Comparison of ENCODE assay signal across 8 cellular contexts in the genomic region with DNA sequence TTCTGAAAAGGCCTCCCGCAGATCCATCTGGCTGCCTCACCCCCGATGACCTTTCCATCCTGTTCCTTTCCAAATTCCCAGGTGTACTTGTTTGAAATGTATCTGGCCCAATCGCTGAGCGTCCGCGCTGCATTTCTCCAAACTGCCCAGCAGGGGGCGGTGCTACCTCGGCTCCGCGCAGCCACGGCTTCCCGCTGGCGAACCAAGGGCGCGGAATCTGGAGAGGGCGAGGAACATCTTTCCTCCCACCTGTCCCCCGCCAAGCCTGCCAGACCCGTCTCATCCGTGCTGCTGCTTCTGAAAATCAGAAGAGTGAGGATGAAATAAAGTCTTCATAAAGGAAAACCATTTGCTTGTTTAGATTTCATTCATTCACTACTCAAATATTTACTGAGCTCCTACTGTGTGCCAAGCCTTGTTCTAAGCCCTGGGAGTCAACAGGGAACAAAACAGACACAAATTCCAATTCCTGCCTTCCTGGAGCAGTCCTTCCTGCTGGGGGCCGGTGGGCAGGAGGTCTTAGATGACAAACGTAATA. TPM values are rescaled to one million over a fixed set of nuclear protein-coding genes. Genes with fewer than 3 reads are reported as not detected.
DNase-seq lines count a peak whose midpoint lies in the region; ATAC-seq, FAIRE-seq and TF ChIP-seq lines count a peak whose summit lies in the region.

No MANE protein-coding gene starts in this region.

- H3K9me3 ChIP-seq in pancreas, result no peaks in the 10 kb centered on the region
- no peaks in the 10 kb centered on the region for H3K9me3 ChIP-seq in upper lobe of right lung

- H3K9me3 Mint-ChIP-seq in activated T-helper 17 cell treated with anti-CD3 and anti-CD28 coated beads, Interleukin-2, amount 50 U/mL, for 72 hours, result no peaks in the 10 kb centered on the region

- no peak overlapping the region for H3K4me3 Mint-ChIP-seq in activated T-helper 17 cell treated with anti-CD3 and anti-CD28 coated beads, Interleukin-2, amount 50 U/mL, for 72 hours

- H3K4me1 ChIP-seq in pancreas (peaks cover 0 to 3% (median 0%) of the 10 kb centered on the region in 3 donors), upper lobe of right lung (no peaks in the 10 kb centered on the region)

- H3K27me3 ChIP-seq in pancreas (no peaks in the 10 kb centered on the region), upper lobe of right lung (peaks cover 21% of the 10 kb centered on the region)

- intact Hi-C loops in pancreas (cut with DNase I) (loop anchor here in 2 of 3 donors (10.0 kb wide), 2 partner anchors 368 to 378 kb away; no protein-coding TSS in a partner anchor), upper lobe of right lung (cut with DNase I) (loop anchor here (10.0 kb wide), 1 partner anchor 358 kb away; no protein-coding TSS in a partner anchor)

- DNase-seq in C1 segment of cervical spinal cord (lab: John Stamatoyannopoulos, UW) (peak in 11 of 14 donors; percentile 1 to 86 (median 12)), HK-2 (ENCODE audit: unreplicated experiment) (peak; percentile 56), OCI-M1 (lab: John Stamatoyannopoulos, UW) (peak; percentile 62), frontal cortex (ENCODE audit: low spot score in 2 of 2) (peak; percentile 38 to 67), pancreas (peak; percentile 19 to 86 (median 54)), upper lobe of right lung (peak; percentile 74)

- peaks cover 4% of the 10 kb centered on the region for H3K4me1 Mint-ChIP-seq in activated T-helper 17 cell treated with anti-CD3 and anti-CD28 coated beads, Interleukin-2, amount 50 U/mL, for 72 hours

- no peak overlapping the region for H3K27ac Mint-ChIP-seq in activated T-helper 17 cell treated with anti-CD3 and anti-CD28 coated beads, Interleukin-2, amount 50 U/mL, for 72 hours

- FAIRE-seq in frontal cortex (lab: Jason Lieb, UNC) (no peak), pancreas (lab: Jason Lieb, UNC) (no peak)

- H3K27ac ChIP-seq in pancreas (no peak overlapping the region), upper lobe of right lung (no peak overlapping the region)

- ATAC-seq in activated T-helper 17 cell treated with anti-CD3 and anti-CD28 coated beads, Interleukin-2, amount 50 U/mL, for 72 hours (replicated peaks), result peak; percentile 47
- peak; percentile 61 to 92 (median 84) for ATAC-seq in pancreas
- peak; percentile 86 for ATAC-seq in upper lobe of right lung
- ATAC-seq in HG02642 (IDR thresholded peaks at IDR 0.05; ENCODE audit: poor library complexity, unreplicated experiment), result no peak

- no peaks in the 10 kb centered on the region for H3K36me3 Mint-ChIP-seq in activated T-helper 17 cell treated with anti-CD3 and anti-CD28 coated beads, Interleukin-2, amount 50 U/mL, for 72 hours (ENCODE audit: low read depth)

- WGBS in pancreas, 2 donors, result 4 to 5% methylated on average over 21 of the region's 21 CpGs

- H3K4me3 ChIP-seq in pancreas (no peak overlapping the region), upper lobe of right lung (no peak overlapping the region)

- H3K27me3 Mint-ChIP-seq in activated T-helper 17 cell treated with anti-CD3 and anti-CD28 coated beads, Interleukin-2, amount 50 U/mL, for 72 hours, result peaks cover 20% of the 10 kb centered on the region

- H3K36me3 ChIP-seq in pancreas, result no peaks in the 10 kb centered on the region
- no peaks in the 10 kb centered on the region for H3K36me3 ChIP-seq in upper lobe of right lung

- TF ChIP-seq CTCF in pancreas (IDR thresholded peaks at IDR 0.05), result peak; percentile 85 to 93 (median 89)
- TF ChIP-seq CTCF in upper lobe of right lung (IDR thresholded peaks at IDR 0.05), result peak; percentile 97

RNA-seq across cellular contexts. Expression of a gene that starts 16.8 kb away (rescaled TPM):
- total RNA-seq in activated T-helper 17 cell treated with anti-CD3 and anti-CD28 coated beads, Interleukin-2, amount 50 U/mL, for 72 hours, result not detected
- total RNA-seq in frontal cortex (not detected), pancreas (10 to 100 TPM in 1 of 6 donors, not detected in 5; 12.0 TPM), upper lobe of right lung (not detected)
- polyA plus RNA-seq in pancreas, result 1 to 10 TPM; 1.6 to 7.1 TPM

Comparison
In these comparisons a context has a peak if more than half of its experiments do, and no peak if none do; other contexts are left out.
1. DNase-seq: peak in every context shown above with its lines; median percentile 74 in upper lobe of right lung; 62 in OCI-M1; 56 in HK-2; 54 in pancreas; 52 in frontal cortex; 12 in C1 segment of cervical spinal cord.